Comparison of ENCODE assay signal across 25 cellular contexts in genomic region chr14:79986251-79986650, GRCh38.
"Had no signal": no experiment of that assay in that cellular context is flagged by ENCODE, and none has a peak within 500 bp of the region (broad histone marks: within the 10 kb centered on the region; RNA-seq: fewer than 3 reads in every experiment).

No MANE protein-coding gene starts in this region.

- ATAC-seq: activated CD4-positive, CD25-positive, alpha-beta regulatory T cell treated with anti-CD3 and anti-CD28 coated beads, Interleukin-2, amount 50 U/mL, for 24 hours; left lung; lower lobe of right lung; natural killer cell; upper lobe of right lung had no signal

- H3K27me3 ChIP-seq: ascending aorta, breast epithelium, colonic mucosa, esophagus squamous epithelium, left lung, right atrium auricular region, spleen, suprapubic skin, tibial artery, upper lobe of right lung had no signal

- H3K27ac ChIP-seq: ascending aorta, breast epithelium, colonic mucosa, epithelial cell of prostate, esophagus squamous epithelium, left lung, lower lobe of right lung, right atrium auricular region, spleen, suprapubic skin, tibial artery, upper lobe of right lung, VCaP had no signal

- H3K4me1 ChIP-seq: ascending aorta, breast epithelium, colonic mucosa, esophagus squamous epithelium, left lung, lower lobe of right lung, right atrium auricular region, spleen, suprapubic skin, tibial artery, upper lobe of right lung had no signal

- DNase-seq: activated CD4-positive, alpha-beta memory T cell treated with anti-CD3 and anti-CD28 coated beads for 36 hours; activated CD4-positive, alpha-beta T cell treated with anti-CD3 and anti-CD28 coated beads, Interleukin-2, amount 10 ng/mL, durations not matched to agents 24 days and 14 days; activated CD8-positive, alpha-beta memory T cell treated with anti-CD3 and anti-CD28 coated beads, Interleukin-2, amount 50 U/mL, for 48 hours; activated gamma-delta T cell; activated naive CD4-positive, alpha-beta T cell treated with anti-CD3 and anti-CD28 coated beads, Interleukin-2, amount 10 ng/mL, durations not matched to agents 7 days and 5 days; activated naive CD8-positive, alpha-beta T cell treated with anti-CD3 and anti-CD28 coated beads, Interleukin-2, amount 10 ng/mL, durations not matched to agents 7 days and 5 days; activated T-cell treated with anti-CD3 and anti-CD28 coated beads, Interleukin-2, amount 50 U/mL, for 24 hours; colonic mucosa; effector CD8-positive, alpha-beta T cell; esophagus squamous epithelium; left lung; lower lobe of right lung; mesenchymal stem cell; natural killer cell; spleen; stimulated activated naive CD4-positive, alpha-beta T cell; tibial artery; upper lobe of right lung had no signal

- H3K36me3 ChIP-seq: ascending aorta, breast epithelium, colonic mucosa, esophagus squamous epithelium, left lung, lower lobe of right lung, right atrium auricular region, spleen, suprapubic skin, tibial artery, upper lobe of right lung had no signal

- H3K4me3 ChIP-seq: ascending aorta, breast epithelium, colonic mucosa, esophagus squamous epithelium, left lung, lower lobe of right lung, right atrium auricular region, spleen, suprapubic skin, tibial artery, upper lobe of right lung had no signal

- H3K9me3 ChIP-seq: ascending aorta, breast epithelium, colonic mucosa, esophagus squamous epithelium, left lung, lower lobe of right lung, right atrium auricular region, suprapubic skin, tibial artery, upper lobe of right lung had no signal
